In genomic region chr4:138845051-138845450, GRCh38 we compare ENCODE assay signal across 16 cellular contexts.
A peak's percentile ranks its signal among the peaks of the same experiment; 100 is the strongest.
DNase-seq lines count a peak whose midpoint lies in the region; TF ChIP-seq lines count a peak whose summit lies in the region.
"Had no signal": no experiment of that assay in that cellular context is flagged by ENCODE, and none has a peak within 500 bp of the region (broad histone marks: within the 10 kb centered on the region; RNA-seq: fewer than 3 reads in every experiment).

No MANE protein-coding gene starts in this region.

- H2AFZ ChIP-seq in mesenchymal stem cell (ENCODE audit: low read depth, low read length): no peak overlapping the region

- no peak overlapping the region for H2BK12ac ChIP-seq in mesenchymal stem cell (ENCODE audit: low read length in 2 of 2)

- no peak overlapping the region for H3K4me3 ChIP-seq in mesenchymal stem cell (ENCODE audit: insufficient read depth in 1 of 2, low read depth in 1 of 2, low read length in 2 of 2)
- H3K4me3 ChIP-seq in ascending aorta: no peak overlapping the region

- H3K18ac ChIP-seq in mesenchymal stem cell (ENCODE audit: low read depth in 1 of 2, low read length in 2 of 2): no peak overlapping the region

- H3K27ac ChIP-seq in mesenchymal stem cell (ENCODE audit: low read length, poor library complexity, severe bottlenecking) (no peak overlapping the region), ascending aorta (no peak overlapping the region)

- H3K4me1 ChIP-seq in mesenchymal stem cell (ENCODE audit: control insufficient read depth, insufficient read depth, low read depth, low read length) (no peaks in the 10 kb centered on the region), ascending aorta (no peaks in the 10 kb centered on the region)

- no peak overlapping the region for H4K8ac ChIP-seq in mesenchymal stem cell (ENCODE audit: low read length)

- H2BK15ac ChIP-seq in mesenchymal stem cell (ENCODE audit: low read depth, poor library complexity, severe bottlenecking): no peak overlapping the region

- DNase-seq in NCI-H2171 (lab: John Stamatoyannopoulos, UW) (peak; percentile 6), UCSD-AML1 (lab: John Stamatoyannopoulos, UW; ENCODE audit: unreplicated experiment) (peak; percentile 3), mesenchymal stem cell (no peak), putamen (ENCODE audit: low spot score) (peak; percentile 69), ascending aorta (ENCODE audit: low spot score in 2 of 2) (no peak), ureter (ENCODE audit: low spot score) (no peak), kidney tubule cell (ENCODE audit: low spot score) (no peak)
- no peak for DNase-seq in NK-92 treated with Interleukin-12 subunit alpha and Interleukin-12 subunit beta, amount 100 ng/mL, for 24 hours (lab: John Stamatoyannopoulos, UW)
- DNase-seq: ACHN, COR-L47, DMS79, H9, NCI-H1092 treated with DMSO at 0.1 percent for 48 hours, NCI-H2081 treated with DMSO at 0.1 percent for 48 hours, NCI-H345, PC-3 had no signal

- no peak overlapping the region for H4K91ac ChIP-seq in mesenchymal stem cell (ENCODE audit: low read length)

- H3K4ac ChIP-seq in mesenchymal stem cell (ENCODE audit: low read depth in 1 of 2, low read length in 2 of 2): no peak overlapping the region

- H3K36me3 ChIP-seq in mesenchymal stem cell (ENCODE audit: control insufficient read depth in 1 of 2, insufficient read depth in 2 of 2, low read depth in 1 of 2, low read length in 2 of 2) (no peaks in the 10 kb centered on the region), ascending aorta (no peaks in the 10 kb centered on the region)

- no peak overlapping the region for H3K23ac ChIP-seq in mesenchymal stem cell (ENCODE audit: low read length in 2 of 2)

- H3K9me3 ChIP-seq in mesenchymal stem cell (ENCODE audit: control insufficient read depth, low read length): no peaks in the 10 kb centered on the region
- no peaks in the 10 kb centered on the region for H3K9me3 ChIP-seq in ascending aorta

- no peaks in the 10 kb centered on the region for H3K79me1 ChIP-seq in mesenchymal stem cell (replicated peaks; ENCODE audit: low read length, poor library complexity, severe bottlenecking)

- H3K14ac ChIP-seq in mesenchymal stem cell (ENCODE audit: low read length in 2 of 2): peak overlapping the region in 1 of 2 experiments; percentile 57

- no peak for TF ChIP-seq CTCF in ascending aorta (IDR thresholded peaks at IDR 0.05)

- no peak overlapping the region for H2BK5ac ChIP-seq in mesenchymal stem cell (ENCODE audit: low read depth, low read length, poor library complexity, severe bottlenecking)

- intact Hi-C loops in ascending aorta (cut with DNase I): no loop called here

- peaks cover 0 to 9% of the 10 kb centered on the region in 2 experiments for H3K27me3 ChIP-seq in mesenchymal stem cell (ENCODE audit: control insufficient read depth in 1 of 2, insufficient read depth in 1 of 2, low read length in 2 of 2)
- no peaks in the 10 kb centered on the region for H3K27me3 ChIP-seq in ascending aorta

- WGBS in mesenchymal stem cell: 82% methylated on average over 6 of the region's 6 CpGs

- no peak overlapping the region for H2BK120ac ChIP-seq in mesenchymal stem cell (ENCODE audit: low read depth, low read length)

- no peak overlapping the region for H3K9ac ChIP-seq in mesenchymal stem cell (ENCODE audit: low read length)

- peak overlapping the region; percentile 26 for H3K4me2 ChIP-seq in mesenchymal stem cell (ENCODE audit: low read length, poor library complexity, severe bottlenecking)

- H2AK5ac ChIP-seq in mesenchymal stem cell (ENCODE audit: low read length, severe bottlenecking): no peak overlapping the region

Comparison
In these comparisons a context has a peak if more than half of its experiments do, and no peak if none do; other contexts are left out.
1. DNase-seq: peak in NCI-H2171 (single experiment), UCSD-AML1 (single experiment) and putamen (single experiment); none in mesenchymal stem cell (single experiment), ascending aorta (0 of 2), NK-92 treated with Interleukin-12 subunit alpha and Interleukin-12 subunit beta, amount 100 ng/mL, for 24 hours (single experiment), ureter (single experiment) and kidney tubule cell (single experiment).